ENCODE assay signal across 31 cellular contexts in the genomic region with DNA sequence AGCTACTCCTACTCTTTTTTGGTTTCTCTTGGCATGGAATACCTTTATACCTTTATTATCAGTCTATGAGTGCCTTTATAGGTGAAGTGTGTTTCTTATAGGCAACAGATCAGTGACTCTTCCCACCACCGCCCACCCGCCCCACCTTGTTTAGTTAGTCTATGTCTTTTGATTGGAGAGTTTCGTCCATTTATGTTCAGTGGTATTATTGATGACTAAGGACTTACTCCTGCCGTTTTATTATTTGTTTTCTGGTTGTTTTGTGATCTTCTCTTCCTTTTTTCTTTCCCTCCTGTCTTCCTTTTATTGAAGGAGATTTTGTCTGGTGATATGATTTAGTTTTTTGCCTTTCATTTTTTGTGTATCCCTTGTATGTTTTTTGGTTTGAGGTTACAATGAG.
"Had no signal": no experiment of that assay in that cellular context is flagged by ENCODE, and none has a peak within 500 bp of the region (broad histone marks: within the 10 kb centered on the region; RNA-seq: fewer than 3 reads in every experiment).

No MANE protein-coding gene starts in this region.

- ATAC-seq: natural killer cell; psoas muscle; right cardiac atrium; sciatic nerve; stimulated activated memory B cell treated with anti-CD40 and anti-IgM and Interleukin-4, amounts not matched to agents 10 μg/mL and 1 μg/mL and 100 μg/mL, for 72 hours; stimulated activated naive CD8-positive, alpha-beta T cell treated with anti-CD3 and anti-CD28 coated beads, Interleukin-15, amount 100 ng/mL, for 72 hours; stimulated activated naive CD8-positive, alpha-beta T cell treated with anti-CD3 and anti-CD28 coated beads, Interleukin-15, Interleukin-2, amounts not matched to agents 100 U/mL and 50 U/mL, for 24 hours; upper lobe of right lung had no signal

- H3K4me3 ChIP-seq: neural progenitor cell, ovary, psoas muscle, skin epidermis, smooth muscle cell, spleen, suprapubic skin, testis, tibial artery, transverse colon, upper lobe of right lung, uterus had no signal

- H2AFZ ChIP-seq: neural progenitor cell, parathyroid adenoma had no signal

- H3K4me1 ChIP-seq: neural progenitor cell, parathyroid adenoma, psoas muscle, spleen, suprapubic skin, testis, transverse colon, upper lobe of right lung, uterus had no signal

- H3K27me3 Mint-ChIP-seq: progenitor cell of endocrine pancreas; stimulated activated memory B cell treated with anti-CD40 and anti-IgM and Interleukin-4, amounts not matched to agents 10 μg/mL and 1 μg/mL and 100 μg/mL, for 72 hours; stimulated activated naive CD8-positive, alpha-beta T cell treated with anti-CD3 and anti-CD28 coated beads, Interleukin-15, amount 100 ng/mL, for 72 hours; type B pancreatic cell had no signal

- H3K9me3 ChIP-seq: ovary, testis, transverse colon, upper lobe of right lung had no signal

- H3K27ac Mint-ChIP-seq: natural killer cell; nephron; neural progenitor cell; progenitor cell of endocrine pancreas; stimulated activated memory B cell treated with anti-CD40 and anti-IgM and Interleukin-4, amounts not matched to agents 10 μg/mL and 1 μg/mL and 100 μg/mL, for 72 hours; stimulated activated naive CD8-positive, alpha-beta T cell treated with anti-CD3 and anti-CD28 coated beads, Interleukin-15, amount 100 ng/mL, for 72 hours; type B pancreatic cell had no signal

- H3K36me3 ChIP-seq: neural progenitor cell, ovary, spleen, suprapubic skin, tibial artery, transverse colon, upper lobe of right lung, uterus had no signal

- H3K4me2 ChIP-seq: neural progenitor cell, smooth muscle cell had no signal

- H3K36me3 Mint-ChIP-seq: natural killer cell; stimulated activated memory B cell treated with anti-CD40 and anti-IgM and Interleukin-4, amounts not matched to agents 10 μg/mL and 1 μg/mL and 100 μg/mL, for 72 hours had no signal

- H3K27me3 ChIP-seq: neural progenitor cell, ovary, spleen, suprapubic skin, testis, tibial artery, transverse colon, upper lobe of right lung, uterus had no signal

- H3K4me3 Mint-ChIP-seq: natural killer cell; nephron; neural progenitor cell; stimulated activated memory B cell treated with anti-CD40 and anti-IgM and Interleukin-4, amounts not matched to agents 10 μg/mL and 1 μg/mL and 100 μg/mL, for 72 hours; stimulated activated naive CD8-positive, alpha-beta T cell treated with anti-CD3 and anti-CD28 coated beads, Interleukin-15, amount 100 ng/mL, for 72 hours; type B pancreatic cell had no signal

- H3K27ac ChIP-seq: neural progenitor cell, ovary, parathyroid adenoma, psoas muscle, skin epidermis, spleen, suprapubic skin, testis, tibial artery, transverse colon, upper lobe of right lung, uterus had no signal

- DNase-seq: natural killer cell; occipital lobe; ovary; posterior cingulate gyrus; psoas muscle; right cardiac atrium; spleen; stimulated activated CD4-positive, alpha-beta T cell treated with anti-CD3 and anti-CD28 coated beads, Interleukin-12 subunit alpha, Interleukin-12 subunit beta, amount 100 ng/mL, for 4 hours; stimulated activated CD4-positive, alpha-beta T cell treated with anti-CD3 and anti-CD28 coated beads, Interleukin-1b, Interleukin-23, amount 100 ng/mL, for 48 hours; stimulated activated CD4-positive, alpha-beta T cell treated with anti-CD3 and anti-CD28 coated beads, Interleukin-4, amount 100 ng/mL, for 1 hour; stimulated activated CD4-positive, alpha-beta T cell treated with anti-CD3 and anti-CD28 coated beads, Interleukin-4, amount 100 ng/mL, for 4 hours; stimulated activated CD8-positive, alpha-beta memory T cell treated with anti-CD3 and anti-CD28 coated beads, Interleukin-4, amount 100 ng/mL, for 48 hours; stimulated activated naive CD4-positive, alpha-beta T cell; stimulated activated naive CD8-positive, alpha-beta T cell treated with anti-CD3 and anti-CD28 coated beads, Interleukin-15, amount 100 ng/mL, for 72 hours; stimulated activated naive CD8-positive, alpha-beta T cell treated with anti-CD3 and anti-CD28 coated beads, Interleukin-15, Interleukin-2, amounts not matched to agents 100 U/mL and 50 U/mL, for 24 hours; substantia nigra; testis; tibial artery; transverse colon; upper lobe of right lung; uterus had no signal

- H3K9me3 Mint-ChIP-seq: stimulated activated naive CD8-positive, alpha-beta T cell treated with anti-CD3 and anti-CD28 coated beads, Interleukin-15, amount 100 ng/mL, for 72 hours had no signal

- H3K4me1 Mint-ChIP-seq: natural killer cell; stimulated activated memory B cell treated with anti-CD40 and anti-IgM and Interleukin-4, amounts not matched to agents 10 μg/mL and 1 μg/mL and 100 μg/mL, for 72 hours; stimulated activated naive CD8-positive, alpha-beta T cell treated with anti-CD3 and anti-CD28 coated beads, Interleukin-15, amount 100 ng/mL, for 72 hours had no signal

- H3K79me2 ChIP-seq: parathyroid adenoma had no signal

- H3K9ac ChIP-seq: neural progenitor cell, parathyroid adenoma had no signal
